Comparison of ENCODE assay signal across 28 cellular contexts in the genomic region with DNA sequence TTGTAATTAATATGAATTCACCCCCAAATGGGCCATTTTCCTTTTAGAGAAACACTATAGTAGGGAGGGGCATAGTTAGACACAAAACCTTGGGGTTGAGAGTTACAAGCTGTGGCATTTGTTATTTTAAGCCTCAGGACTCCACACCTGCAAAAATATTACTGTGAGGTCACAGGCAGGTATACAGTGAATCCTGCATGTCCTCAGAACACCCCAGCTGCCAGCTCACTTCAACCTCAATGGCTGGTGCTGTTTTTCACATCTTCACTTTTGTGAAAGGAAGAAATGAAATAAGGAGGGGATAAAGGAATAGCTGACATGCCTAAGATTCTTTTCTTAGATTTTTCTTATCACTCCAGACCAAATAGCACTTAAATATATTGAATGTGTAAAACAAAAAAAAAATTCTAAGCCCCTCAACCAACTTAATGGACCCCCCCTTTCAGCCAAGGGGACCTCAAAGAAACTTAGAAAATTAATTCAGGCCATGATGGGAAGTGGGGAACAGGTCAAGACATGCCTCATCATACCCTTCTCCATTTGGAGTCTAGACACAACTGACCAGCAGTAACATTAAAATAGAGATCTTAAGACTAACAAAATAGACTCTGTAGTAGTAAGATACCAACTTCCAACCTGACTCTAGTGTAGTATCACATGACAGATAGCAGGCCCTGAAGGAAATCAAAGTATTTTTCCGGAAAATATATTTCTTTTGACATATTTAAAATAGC. TPM values are rescaled to one million over a fixed set of nuclear protein-coding genes. Genes with fewer than 3 reads are reported as not detected.
DNase-seq lines count a peak whose midpoint lies in the region; FAIRE-seq and TF ChIP-seq lines count a peak whose summit lies in the region.
"Had no signal": no experiment of that assay in that cellular context is flagged by ENCODE, and none has a peak within 500 bp of the region (broad histone marks: within the 10 kb centered on the region; RNA-seq: fewer than 3 reads in every experiment).

No MANE protein-coding gene starts in this region.

- peaks cover 50% of the 10 kb centered on the region for H3K9me3 Mint-ChIP-seq in endodermal cell
- H3K9me3 Mint-ChIP-seq: activated CD4-positive, alpha-beta memory T cell treated with anti-CD3 and anti-CD28 coated beads, Interleukin-2, amount 10 ng/mL, durations not matched to agents 7 days and 5 days; activated T-helper 1 cell treated with anti-CD3 and anti-CD28 coated beads, Interleukin-12 subunit alpha, Interleukin-12 subunit beta, Interleukin-2, Interleukin-4 antibody, amounts not matched to agents 30 ng/mL and 10 ng/mL and 1 ng/mL, durations not matched to agents 14 hours and 24 hours and 36 hours; CD14-positive monocyte; dendritic cell treated with granulocyte-macrophage colony-stimulating factor and Interleukin-4, amounts not matched to agents 40 ng/mL and 50 ng/mL, for 4 days; immature natural killer cell had no signal

- H4K8ac ChIP-seq in mesenchymal stem cell (ENCODE audit: low read length), result no peak overlapping the region

- no peak overlapping the region for H3K9ac ChIP-seq in KMS-11
- H3K9ac ChIP-seq in endodermal cell (ENCODE audit: extremely low read depth, low read length, poor library complexity, severe bottlenecking), result no peak overlapping the region
- H3K9ac ChIP-seq in mesenchymal stem cell (ENCODE audit: low read length), result no peak overlapping the region

- peak; percentile 49 for FAIRE-seq in GM19239 (lab: Jason Lieb, UNC)
- FAIRE-seq: A204.1, frontal cortex, H54 had no signal

- no peak overlapping the region for H2BK120ac ChIP-seq in mesenchymal stem cell (ENCODE audit: low read depth, low read length)

- H2AFZ ChIP-seq in KMS-11 (ENCODE audit: low read depth), result no peak overlapping the region
- no peak overlapping the region for H2AFZ ChIP-seq in mesenchymal stem cell (ENCODE audit: low read depth, low read length)

- peaks cover 62% of the 10 kb centered on the region for H3K36me3 Mint-ChIP-seq in endodermal cell (ENCODE audit: low read depth)

- no peak overlapping the region for H4K91ac ChIP-seq in mesenchymal stem cell (ENCODE audit: low read length)

- peak overlapping the region; percentile 82 for H3K27ac Mint-ChIP-seq in endodermal cell
- H3K27ac Mint-ChIP-seq: activated CD4-positive, alpha-beta memory T cell treated with anti-CD3 and anti-CD28 coated beads, Interleukin-2, amount 10 ng/mL, durations not matched to agents 7 days and 5 days; activated T-helper 1 cell treated with anti-CD3 and anti-CD28 coated beads, Interleukin-12 subunit alpha, Interleukin-12 subunit beta, Interleukin-2, Interleukin-4 antibody, amounts not matched to agents 30 ng/mL and 10 ng/mL and 1 ng/mL, durations not matched to agents 14 hours and 24 hours and 36 hours; dendritic cell treated with granulocyte-macrophage colony-stimulating factor and Interleukin-4, amounts not matched to agents 40 ng/mL and 50 ng/mL, for 4 days; immature natural killer cell had no signal

- peak overlapping the region in 1 of 2 experiments; percentile 38 for H3K18ac ChIP-seq in mesenchymal stem cell (ENCODE audit: low read depth in 1 of 2, low read length in 2 of 2)

- H3K4me1 Mint-ChIP-seq in endodermal cell, result peaks cover 9% of the 10 kb centered on the region
- H3K4me1 Mint-ChIP-seq: CD14-positive monocyte had no signal

- no peak overlapping the region for H2BK5ac ChIP-seq in mesenchymal stem cell (ENCODE audit: low read depth, low read length, poor library complexity, severe bottlenecking)

- H3K23ac ChIP-seq in mesenchymal stem cell (ENCODE audit: low read length in 2 of 2), result no peak overlapping the region

- no CpG with 5 or more reads among the region's 1 CpG for WGBS in endodermal cell (ENCODE audit: insufficient coverage in 1 of 2, insufficient read length in 1 of 2), 2 experiments
- WGBS in mesenchymal stem cell, result no CpG with 5 or more reads among the region's 1 CpG

- H2BK12ac ChIP-seq in mesenchymal stem cell (ENCODE audit: low read length in 2 of 2), result no peak overlapping the region

- TF ChIP-seq CTCF in KMS-11 (conservative IDR thresholded peaks at IDR 0.05; ENCODE audit: low read depth, low read length) (no peak), endodermal cell (conservative IDR thresholded peaks at IDR 0.05) (no peak)

- H3K4me1 ChIP-seq in KMS-11 (ENCODE audit: low read depth, poor library complexity, severe bottlenecking), result peaks cover 29% of the 10 kb centered on the region
- no peaks in the 10 kb centered on the region for H3K4me1 ChIP-seq in endodermal cell (ENCODE audit: control insufficient read depth, insufficient read depth, low read length)
- H3K4me1 ChIP-seq in mesenchymal stem cell (ENCODE audit: control insufficient read depth, insufficient read depth, low read depth, low read length), result peaks cover 3% of the 10 kb centered on the region

- H3K36me3 ChIP-seq in KMS-11 (ENCODE audit: insufficient read depth) (no peaks in the 10 kb centered on the region), endodermal cell (ENCODE audit: control insufficient read depth, insufficient read depth, low read length) (peaks cover 38% of the 10 kb centered on the region), mesenchymal stem cell (ENCODE audit: control insufficient read depth in 1 of 2, insufficient read depth in 2 of 2, low read depth in 1 of 2, low read length in 2 of 2) (peaks cover 3 to 17% of the 10 kb centered on the region in 2 experiments)
- H3K36me3 ChIP-seq: MG63 had no signal

- peaks cover 27% of the 10 kb centered on the region for H3K79me1 ChIP-seq in mesenchymal stem cell (replicated peaks; ENCODE audit: low read length, poor library complexity, severe bottlenecking)

- no peak overlapping the region for H3K4ac ChIP-seq in mesenchymal stem cell (ENCODE audit: low read depth in 1 of 2, low read length in 2 of 2)

- no peak for DNase-seq in GM19239 (ENCODE audit: insufficient read length, low spot score)
- DNase-seq in endodermal cell, result peak; percentile 58
- no peak for DNase-seq in mesenchymal stem cell
- no peak for DNase-seq in LoVo (ENCODE audit: low spot score)
- DNase-seq in middle frontal gyrus (ENCODE audit: extremely low spot score, low spot score), result no peak
- no peak for DNase-seq in SHP77 (lab: John Stamatoyannopoulos, UW)
- no peak for DNase-seq in GM19240 (ENCODE audit: insufficient read length, low spot score)
- DNase-seq: activated CD4-positive, alpha-beta memory T cell treated with anti-CD3 and anti-CD28 coated beads, Interleukin-2, amount 10 ng/mL, durations not matched to agents 7 days and 5 days; activated CD8-positive, alpha-beta memory T cell treated with anti-CD3 and anti-CD28 coated beads, Interleukin-2, amount 50 U/mL, for 48 hours; activated naive CD4-positive, alpha-beta T cell treated with Interleukin-2 at 50 U/mL for 16 hours; DMS79; GDM1; immature natural killer cell; left colon; MG63; NCI-H2029; NCI-H526; NK-92 treated with Interleukin-12 subunit alpha and Interleukin-12 subunit beta, amount 100 ng/mL, for 24 hours; stimulated activated naive CD4-positive, alpha-beta T cell treated with Interleukin-2 at 50 U/mL for 16 hours had no signal

- peaks cover 27% of the 10 kb centered on the region for H3K79me2 ChIP-seq in KMS-11 (ENCODE audit: insufficient read depth, low read depth)

- H3K14ac ChIP-seq in mesenchymal stem cell (ENCODE audit: low read length in 2 of 2), result no peak overlapping the region

- no peak overlapping the region; the same call in 1 of the 2 replicates for H3K27ac ChIP-seq in KMS-11
- peak overlapping the region; percentile 12 for H3K27ac ChIP-seq in endodermal cell (ENCODE audit: low read depth, low read length)
- H3K27ac ChIP-seq in mesenchymal stem cell (ENCODE audit: low read length, poor library complexity, severe bottlenecking), result peak overlapping the region; percentile 21
- H3K27ac ChIP-seq: skin epidermis had no signal

- H3K27me3 ChIP-seq in KMS-11 (ENCODE audit: insufficient read depth, low read depth), result no peaks in the 10 kb centered on the region
- H3K27me3 ChIP-seq in endodermal cell (ENCODE audit: control insufficient read depth, insufficient read depth, low read length, poor library complexity, severe bottlenecking), result no peaks in the 10 kb centered on the region
- no peaks in the 10 kb centered on the region for H3K27me3 ChIP-seq in mesenchymal stem cell (ENCODE audit: control insufficient read depth in 1 of 2, insufficient read depth in 1 of 2, low read length in 2 of 2)
- H3K27me3 ChIP-seq: MG63 had no signal

- H2BK15ac ChIP-seq in mesenchymal stem cell (ENCODE audit: low read depth, poor library complexity, severe bottlenecking), result no peak overlapping the region

- H2AK5ac ChIP-seq in mesenchymal stem cell (ENCODE audit: low read length, severe bottlenecking), result no peak overlapping the region

- peak overlapping the region; percentile 2; the same call in 1 of the 2 replicates for H3K4me2 ChIP-seq in KMS-11
- no peak overlapping the region for H3K4me2 ChIP-seq in mesenchymal stem cell (ENCODE audit: low read length, poor library complexity, severe bottlenecking)

- H3K4me3 ChIP-seq in KMS-11 (IDR thresholded peaks at IDR 0.05; ENCODE audit: insufficient read depth, low read depth, low read length), result no peak overlapping the region
- H3K4me3 ChIP-seq in endodermal cell (ENCODE audit: low read length), result peak overlapping the region; percentile 25
- no peak overlapping the region for H3K4me3 ChIP-seq in mesenchymal stem cell (ENCODE audit: insufficient read depth in 1 of 2, low read depth in 1 of 2, low read length in 2 of 2)
- H3K4me3 ChIP-seq: MG63, skin epidermis had no signal

- no peak overlapping the region for H3K4me3 Mint-ChIP-seq in endodermal cell
- H3K4me3 Mint-ChIP-seq: activated CD4-positive, alpha-beta memory T cell treated with anti-CD3 and anti-CD28 coated beads, Interleukin-2, amount 10 ng/mL, durations not matched to agents 7 days and 5 days; activated T-helper 1 cell treated with anti-CD3 and anti-CD28 coated beads, Interleukin-12 subunit alpha, Interleukin-12 subunit beta, Interleukin-2, Interleukin-4 antibody, amounts not matched to agents 30 ng/mL and 10 ng/mL and 1 ng/mL, durations not matched to agents 14 hours and 24 hours and 36 hours; CD14-positive monocyte; dendritic cell treated with granulocyte-macrophage colony-stimulating factor and Interleukin-4, amounts not matched to agents 40 ng/mL and 50 ng/mL, for 4 days; immature natural killer cell; neural crest cell had no signal

- H3K9me3 ChIP-seq in endodermal cell (ENCODE audit: control insufficient read depth, low read length) (peaks cover 33% of the 10 kb centered on the region), mesenchymal stem cell (ENCODE audit: control insufficient read depth, low read length) (no peaks in the 10 kb centered on the region)
- H3K9me3 ChIP-seq: MG63 had no signal

- H4K20me1 ChIP-seq in KMS-11 (ENCODE audit: insufficient read depth), result no peaks in the 10 kb centered on the region

- H3K27me3 Mint-ChIP-seq in endodermal cell (ENCODE audit: insufficient read depth), result no peaks in the 10 kb centered on the region
- H3K27me3 Mint-ChIP-seq: activated CD4-positive, alpha-beta memory T cell treated with anti-CD3 and anti-CD28 coated beads, Interleukin-2, amount 10 ng/mL, durations not matched to agents 7 days and 5 days; dendritic cell treated with granulocyte-macrophage colony-stimulating factor and Interleukin-4, amounts not matched to agents 40 ng/mL and 50 ng/mL, for 4 days had no signal

RNA-seq across cellular contexts. Expression of gene C9orf85, which starts 9.2 kb away (rescaled TPM):
- 1 to 10 TPM; 7.5 to 9.3 TPM for total RNA-seq in endodermal cell
- 12.0 TPM for polyA plus RNA-seq in endodermal cell (2013, experiment 1 of 2)
- polyA plus RNA-seq in endodermal cell (2013, experiment 2 of 2), result 10.5 TPM
- 17.6 TPM for polyA plus RNA-seq in mesenchymal stem cell (2013, experiment 1 of 2)
- 18.3 TPM for polyA plus RNA-seq in mesenchymal stem cell (2013, experiment 2 of 2)

RNA-seq across cellular contexts. Expression of gene ABHD17B, which starts 9.6 kb away (rescaled TPM):
- 10 to 100 TPM; 32.3 to 44.9 TPM for total RNA-seq in endodermal cell
- 40.0 TPM for polyA plus RNA-seq in endodermal cell (2013, experiment 1 of 2)
- 34.9 TPM for polyA plus RNA-seq in endodermal cell (2013, experiment 2 of 2)
- 11.3 TPM for polyA plus RNA-seq in mesenchymal stem cell (2013, experiment 1 of 2)
- polyA plus RNA-seq in mesenchymal stem cell (2013, experiment 2 of 2), result 11.3 TPM
